ENCODE assay signal across 1 cellular context in the genomic region with DNA sequence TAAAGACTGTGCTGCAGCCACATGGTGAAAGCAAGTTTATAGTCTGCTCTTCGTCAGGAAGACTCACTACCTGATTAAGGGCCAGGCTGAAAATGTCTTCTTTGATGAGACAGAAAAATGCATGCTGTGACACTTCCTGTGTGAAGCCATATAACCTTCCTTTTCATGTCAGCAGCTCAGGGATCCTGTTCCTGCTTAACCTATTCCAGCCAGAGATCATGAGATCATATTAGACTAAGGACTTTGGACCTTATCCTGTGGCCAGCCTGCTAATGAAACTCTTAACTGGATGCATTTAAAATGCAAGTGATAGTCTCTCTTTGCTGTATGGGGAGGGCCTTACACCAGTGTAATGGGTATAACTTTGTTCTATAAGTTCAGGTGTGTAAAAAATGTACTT.
TF ChIP-seq lines count a peak whose summit lies in the region.

No MANE protein-coding gene starts in this region.

TF ChIP-seq in GM23338, 12 proteins besides CTCF, POLR2A, EP300 and RAD21 (continued from another document):
- TF ChIP-seq, protein P1, sequence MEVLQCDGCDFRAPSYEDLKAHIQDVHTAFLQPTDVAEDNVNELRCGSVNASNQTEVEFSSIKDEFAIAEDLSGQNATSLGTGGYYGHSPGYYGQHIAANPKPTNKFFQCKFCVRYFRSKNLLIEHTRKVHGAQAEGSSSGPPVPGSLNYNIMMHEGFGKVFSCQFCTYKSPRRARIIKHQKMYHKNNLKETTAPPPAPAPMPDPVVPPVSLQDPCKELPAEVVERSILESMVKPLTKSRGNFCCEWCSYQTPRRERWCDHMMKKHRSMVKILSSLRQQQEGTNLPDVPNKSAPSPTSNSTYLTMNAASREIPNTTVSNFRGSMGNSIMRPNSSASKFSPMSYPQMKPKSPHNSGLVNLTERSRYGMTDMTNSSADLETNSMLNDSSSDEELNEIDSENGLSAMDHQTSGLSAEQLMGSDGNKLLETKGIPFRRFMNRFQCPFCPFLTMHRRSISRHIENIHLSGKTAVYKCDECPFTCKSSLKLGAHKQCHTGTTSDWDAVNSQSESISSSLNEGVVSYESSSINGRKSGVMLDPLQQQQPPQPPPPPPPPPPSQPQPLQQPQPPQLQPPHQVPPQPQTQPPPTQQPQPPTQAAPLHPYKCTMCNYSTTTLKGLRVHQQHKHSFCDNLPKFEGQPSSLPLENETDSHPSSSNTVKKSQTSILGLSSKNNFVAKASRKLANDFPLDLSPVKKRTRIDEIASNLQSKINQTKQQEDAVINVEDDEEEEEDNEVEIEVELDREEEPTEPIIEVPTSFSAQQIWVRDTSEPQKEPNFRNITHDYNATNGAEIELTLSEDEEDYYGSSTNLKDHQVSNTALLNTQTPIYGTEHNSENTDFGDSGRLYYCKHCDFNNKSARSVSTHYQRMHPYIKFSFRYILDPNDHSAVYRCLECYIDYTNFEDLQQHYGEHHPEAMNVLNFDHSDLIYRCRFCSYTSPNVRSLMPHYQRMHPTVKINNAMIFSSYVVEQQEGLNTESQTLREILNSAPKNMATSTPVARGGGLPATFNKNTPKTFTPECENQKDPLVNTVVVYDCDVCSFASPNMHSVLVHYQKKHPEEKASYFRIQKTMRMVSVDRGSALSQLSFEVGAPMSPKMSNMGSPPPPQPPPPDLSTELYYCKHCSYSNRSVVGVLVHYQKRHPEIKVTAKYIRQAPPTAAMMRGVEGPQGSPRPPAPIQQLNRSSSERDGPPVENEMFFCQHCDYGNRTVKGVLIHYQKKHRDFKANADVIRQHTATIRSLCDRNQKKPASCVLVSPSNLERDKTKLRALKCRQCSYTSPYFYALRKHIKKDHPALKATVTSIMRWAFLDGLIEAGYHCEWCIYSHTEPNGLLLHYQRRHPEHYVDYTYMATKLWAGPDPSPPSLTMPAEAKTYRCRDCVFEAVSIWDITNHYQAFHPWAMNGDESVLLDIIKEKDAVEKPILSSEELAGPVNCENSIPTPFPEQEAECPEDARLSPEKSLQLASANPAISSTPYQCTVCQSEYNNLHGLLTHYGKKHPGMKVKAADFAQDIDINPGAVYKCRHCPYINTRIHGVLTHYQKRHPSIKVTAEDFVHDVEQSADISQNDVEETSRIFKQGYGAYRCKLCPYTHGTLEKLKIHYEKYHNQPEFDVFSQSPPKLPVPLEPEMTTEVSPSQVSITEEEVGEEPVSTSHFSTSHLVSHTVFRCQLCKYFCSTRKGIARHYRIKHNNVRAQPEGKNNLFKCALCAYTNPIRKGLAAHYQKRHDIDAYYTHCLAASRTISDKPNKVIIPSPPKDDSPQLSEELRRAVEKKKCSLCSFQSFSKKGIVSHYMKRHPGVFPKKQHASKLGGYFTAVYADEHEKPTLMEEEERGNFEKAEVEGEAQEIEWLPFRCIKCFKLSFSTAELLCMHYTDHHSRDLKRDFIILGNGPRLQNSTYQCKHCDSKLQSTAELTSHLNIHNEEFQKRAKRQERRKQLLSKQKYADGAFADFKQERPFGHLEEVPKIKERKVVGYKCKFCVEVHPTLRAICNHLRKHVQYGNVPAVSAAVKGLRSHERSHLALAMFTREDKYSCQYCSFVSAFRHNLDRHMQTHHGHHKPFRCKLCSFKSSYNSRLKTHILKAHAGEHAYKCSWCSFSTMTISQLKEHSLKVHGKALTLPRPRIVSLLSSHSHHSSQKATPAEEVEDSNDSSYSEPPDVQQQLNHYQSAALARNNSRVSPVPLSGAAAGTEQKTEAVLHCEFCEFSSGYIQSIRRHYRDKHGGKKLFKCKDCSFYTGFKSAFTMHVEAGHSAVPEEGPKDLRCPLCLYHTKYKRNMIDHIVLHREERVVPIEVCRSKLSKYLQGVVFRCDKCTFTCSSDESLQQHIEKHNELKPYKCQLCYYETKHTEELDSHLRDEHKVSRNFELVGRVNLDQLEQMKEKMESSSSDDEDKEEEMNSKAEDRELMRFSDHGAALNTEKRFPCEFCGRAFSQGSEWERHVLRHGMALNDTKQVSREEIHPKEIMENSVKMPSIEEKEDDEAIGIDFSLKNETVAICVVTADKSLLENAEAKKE (CRISPR knock-in tag; IDR thresholded peaks at IDR 0.05) = no peak
- TF ChIP-seq, protein P2, sequence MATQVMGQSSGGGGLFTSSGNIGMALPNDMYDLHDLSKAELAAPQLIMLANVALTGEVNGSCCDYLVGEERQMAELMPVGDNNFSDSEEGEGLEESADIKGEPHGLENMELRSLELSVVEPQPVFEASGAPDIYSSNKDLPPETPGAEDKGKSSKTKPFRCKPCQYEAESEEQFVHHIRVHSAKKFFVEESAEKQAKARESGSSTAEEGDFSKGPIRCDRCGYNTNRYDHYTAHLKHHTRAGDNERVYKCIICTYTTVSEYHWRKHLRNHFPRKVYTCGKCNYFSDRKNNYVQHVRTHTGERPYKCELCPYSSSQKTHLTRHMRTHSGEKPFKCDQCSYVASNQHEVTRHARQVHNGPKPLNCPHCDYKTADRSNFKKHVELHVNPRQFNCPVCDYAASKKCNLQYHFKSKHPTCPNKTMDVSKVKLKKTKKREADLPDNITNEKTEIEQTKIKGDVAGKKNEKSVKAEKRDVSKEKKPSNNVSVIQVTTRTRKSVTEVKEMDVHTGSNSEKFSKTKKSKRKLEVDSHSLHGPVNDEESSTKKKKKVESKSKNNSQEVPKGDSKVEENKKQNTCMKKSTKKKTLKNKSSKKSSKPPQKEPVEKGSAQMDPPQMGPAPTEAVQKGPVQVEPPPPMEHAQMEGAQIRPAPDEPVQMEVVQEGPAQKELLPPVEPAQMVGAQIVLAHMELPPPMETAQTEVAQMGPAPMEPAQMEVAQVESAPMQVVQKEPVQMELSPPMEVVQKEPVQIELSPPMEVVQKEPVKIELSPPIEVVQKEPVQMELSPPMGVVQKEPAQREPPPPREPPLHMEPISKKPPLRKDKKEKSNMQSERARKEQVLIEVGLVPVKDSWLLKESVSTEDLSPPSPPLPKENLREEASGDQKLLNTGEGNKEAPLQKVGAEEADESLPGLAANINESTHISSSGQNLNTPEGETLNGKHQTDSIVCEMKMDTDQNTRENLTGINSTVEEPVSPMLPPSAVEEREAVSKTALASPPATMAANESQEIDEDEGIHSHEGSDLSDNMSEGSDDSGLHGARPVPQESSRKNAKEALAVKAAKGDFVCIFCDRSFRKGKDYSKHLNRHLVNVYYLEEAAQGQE (IDR thresholded peaks at IDR 0.05; ENCODE audit: unreplicated experiment) = no peak
- TF ChIP-seq STAT1 (IDR thresholded peaks at IDR 0.05; ENCODE audit: unreplicated experiment) (no peak), ZNF114 (CRISPR knock-in tag; IDR thresholded peaks at IDR 0.05) (no peak), EZH2phosphoT487 (IDR thresholded peaks at IDR 0.05; ENCODE audit: unreplicated experiment) (no peak), CREB1 (CRISPR knock-in tag; IDR thresholded peaks at IDR 0.05; ENCODE audit: low read depth) (no peak), ZNF331 (CRISPR knock-in tag; IDR thresholded peaks at IDR 0.05; ENCODE audit: low read depth) (no peak), JUNB (IDR thresholded peaks at IDR 0.05; ENCODE audit: unreplicated experiment) (no peak)
- TF ChIP-seq, protein P3, sequence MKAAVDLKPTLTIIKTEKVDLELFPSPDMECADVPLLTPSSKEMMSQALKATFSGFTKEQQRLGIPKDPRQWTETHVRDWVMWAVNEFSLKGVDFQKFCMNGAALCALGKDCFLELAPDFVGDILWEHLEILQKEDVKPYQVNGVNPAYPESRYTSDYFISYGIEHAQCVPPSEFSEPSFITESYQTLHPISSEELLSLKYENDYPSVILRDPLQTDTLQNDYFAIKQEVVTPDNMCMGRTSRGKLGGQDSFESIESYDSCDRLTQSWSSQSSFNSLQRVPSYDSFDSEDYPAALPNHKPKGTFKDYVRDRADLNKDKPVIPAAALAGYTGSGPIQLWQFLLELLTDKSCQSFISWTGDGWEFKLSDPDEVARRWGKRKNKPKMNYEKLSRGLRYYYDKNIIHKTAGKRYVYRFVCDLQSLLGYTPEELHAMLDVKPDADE (IDR thresholded peaks at IDR 0.05) = no peak
